ENCODE assay signal across 7 cellular contexts in the genomic region with DNA sequence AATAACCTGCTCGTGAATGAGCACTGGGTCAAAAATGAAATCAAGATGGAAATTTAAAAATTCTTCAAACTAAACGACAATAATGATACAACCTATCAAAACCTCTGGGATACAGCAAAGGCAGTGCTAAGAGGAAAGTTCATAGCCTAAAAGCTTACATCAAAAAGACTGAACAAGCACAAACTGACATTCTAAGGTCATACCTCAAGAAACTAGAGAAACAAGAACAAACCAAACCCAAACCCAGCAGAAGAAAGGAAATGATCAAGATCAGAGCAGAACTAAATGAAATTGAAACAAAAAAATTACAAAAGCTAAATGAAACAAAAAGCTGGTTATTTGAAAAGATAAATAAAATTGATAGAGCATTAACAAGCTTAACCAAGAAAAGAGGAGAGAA. TPM values are rescaled to one million over a fixed set of nuclear protein-coding genes. Genes with fewer than 3 reads are reported as not detected.
DNase-seq lines count a peak whose midpoint lies in the region; ATAC-seq lines count a peak whose summit lies in the region.
"Not testable (repeated sequence)": the region's sequence is repeated elsewhere in the genome, so short reads cannot be mapped to it uniquely, and the experiment has no call there.

No MANE protein-coding gene starts in this region.

- POLR2A ChIA-PET in CD4-positive, alpha-beta memory T cell (lab: Charles Lee; ENCODE audit: partially characterized antibody), result interaction anchor here (0.7 to 1.0 kb wide), 2 partner anchors 104 to 224 kb away, joined by 3 to 5 read pairs; a partner anchor contains a TSS
- POLR2A ChIA-PET in activated CD4-positive, alpha-beta T cell treated with anti-CD3 and anti-CD28 coated beads, Interleukin-2, amount 10 ng/mL, durations not matched to agents 7 days and 5 days (lab: Charles Lee); naive thymus-derived CD8-positive, alpha-beta T cell (lab: Charles Lee): not testable (repeated sequence)
- POLR2A ChIA-PET in activated naive CD8-positive, alpha-beta T cell treated with anti-CD3 and anti-CD28 coated beads, Interleukin-2, amount 10 ng/mL, durations not matched to agents 7 days and 5 days (lab: Charles Lee), result interaction anchor here (0.9 to 1.0 kb wide), 3 partner anchors 22 to 224 kb away, joined by 3 to 4 read pairs (median 3); a partner anchor contains a TSS

- intact Hi-C loops in CD4-positive, alpha-beta memory T cell (cut with micrococcal nuclease), result not testable (repeated sequence)

- H3K27me3 ChIP-seq in CD4-positive, alpha-beta memory T cell (ENCODE audit: insufficient read depth, low read length), result not testable (repeated sequence)

- peak in 1 of 5 donors; percentile 21 for DNase-seq in CD4-positive, alpha-beta memory T cell
- not testable (repeated sequence) for DNase-seq in activated CD4-positive, alpha-beta T cell treated with anti-CD3 and anti-CD28 coated beads, Interleukin-2, amount 10 ng/mL, durations not matched to agents 7 days and 5 days; activated CD8-positive, alpha-beta memory T cell treated with anti-CD3 and anti-CD28 coated beads, Interleukin-2, amount 10 ng/mL, durations not matched to agents 7 days and 5 days; activated naive CD8-positive, alpha-beta T cell treated with anti-CD3 and anti-CD28 coated beads, Interleukin-2, amount 10 ng/mL, durations not matched to agents 7 days and 5 days
- peak in 2 of 10 donors; percentile 38 to 41 for DNase-seq in naive thymus-derived CD8-positive, alpha-beta T cell

- H3K27me3 Mint-ChIP-seq in CD4-positive, alpha-beta memory T cell; T-helper 1 cell treated with Interleukin-12 subunit alpha and Interleukin-12 subunit beta and Interleukin-4 antibody, amounts not matched to agents 30 μg/mL and 1 μg/mL, for 36 hours (ENCODE audit: low read depth); activated CD4-positive, alpha-beta T cell treated with anti-CD3 and anti-CD28 coated beads, Interleukin-2, amount 10 ng/mL, durations not matched to agents 7 days and 5 days; activated CD8-positive, alpha-beta memory T cell treated with anti-CD3 and anti-CD28 coated beads, Interleukin-2, amount 10 ng/mL, durations not matched to agents 7 days and 5 days; activated T-helper 17 cell treated with anti-CD3 and anti-CD28 coated beads, Interleukin-2, amount 50 U/mL, for 72 hours; activated naive CD8-positive, alpha-beta T cell treated with anti-CD3 and anti-CD28 coated beads, Interleukin-2, amount 10 ng/mL, durations not matched to agents 7 days and 5 days; naive thymus-derived CD8-positive, alpha-beta T cell: not testable (repeated sequence)

- not testable (repeated sequence) for ATAC-seq in activated CD8-positive, alpha-beta memory T cell treated with anti-CD3 and anti-CD28 coated beads, Interleukin-2, amount 10 ng/mL, durations not matched to agents 7 days and 5 days; activated T-helper 17 cell treated with anti-CD3 and anti-CD28 coated beads, Interleukin-2, amount 50 U/mL, for 72 hours (replicated peaks); activated naive CD8-positive, alpha-beta T cell treated with anti-CD3 and anti-CD28 coated beads, Interleukin-2, amount 10 ng/mL, durations not matched to agents 7 days and 5 days (ENCODE audit: low read depth); naive thymus-derived CD8-positive, alpha-beta T cell

- peak overlapping the region in 6 of 7 donors; percentile 53 to 83 (median 72) for H3K27ac Mint-ChIP-seq in CD4-positive, alpha-beta memory T cell
- peak overlapping the region; percentile 47 for H3K27ac Mint-ChIP-seq in T-helper 1 cell treated with Interleukin-12 subunit alpha and Interleukin-12 subunit beta and Interleukin-4 antibody, amounts not matched to agents 30 μg/mL and 1 μg/mL, for 36 hours
- peak overlapping the region; percentile 90 for H3K27ac Mint-ChIP-seq in activated CD4-positive, alpha-beta T cell treated with anti-CD3 and anti-CD28 coated beads, Interleukin-2, amount 10 ng/mL, durations not matched to agents 7 days and 5 days
- peak overlapping the region; percentile 63 for H3K27ac Mint-ChIP-seq in activated CD8-positive, alpha-beta memory T cell treated with anti-CD3 and anti-CD28 coated beads, Interleukin-2, amount 10 ng/mL, durations not matched to agents 7 days and 5 days
- H3K27ac Mint-ChIP-seq in activated T-helper 17 cell treated with anti-CD3 and anti-CD28 coated beads, Interleukin-2, amount 50 U/mL, for 72 hours, result peak overlapping the region; percentile 82
- H3K27ac Mint-ChIP-seq in activated naive CD8-positive, alpha-beta T cell treated with anti-CD3 and anti-CD28 coated beads, Interleukin-2, amount 10 ng/mL, durations not matched to agents 7 days and 5 days, result peak overlapping the region; percentile 86
- H3K27ac Mint-ChIP-seq in naive thymus-derived CD8-positive, alpha-beta T cell, result peak overlapping the region in 9 of 10 donors; percentile 3 to 87 (median 66)

- H3K4me3 ChIP-seq in CD4-positive, alpha-beta memory T cell (ENCODE audit: low read length in 2 of 2), result not testable (repeated sequence)

- peak overlapping the region; percentile 14 to 73 (median 54) for H3K4me3 Mint-ChIP-seq in CD4-positive, alpha-beta memory T cell
- H3K4me3 Mint-ChIP-seq in T-helper 1 cell treated with Interleukin-12 subunit alpha and Interleukin-12 subunit beta and Interleukin-4 antibody, amounts not matched to agents 30 μg/mL and 1 μg/mL, for 36 hours, result peak overlapping the region; percentile 27
- peak overlapping the region; percentile 17 for H3K4me3 Mint-ChIP-seq in activated CD4-positive, alpha-beta T cell treated with anti-CD3 and anti-CD28 coated beads, Interleukin-2, amount 10 ng/mL, durations not matched to agents 7 days and 5 days
- peak overlapping the region; percentile 4 for H3K4me3 Mint-ChIP-seq in activated CD8-positive, alpha-beta memory T cell treated with anti-CD3 and anti-CD28 coated beads, Interleukin-2, amount 10 ng/mL, durations not matched to agents 7 days and 5 days
- H3K4me3 Mint-ChIP-seq in activated T-helper 17 cell treated with anti-CD3 and anti-CD28 coated beads, Interleukin-2, amount 50 U/mL, for 72 hours, result peak overlapping the region; percentile 63
- peak overlapping the region; percentile 56 for H3K4me3 Mint-ChIP-seq in activated naive CD8-positive, alpha-beta T cell treated with anti-CD3 and anti-CD28 coated beads, Interleukin-2, amount 10 ng/mL, durations not matched to agents 7 days and 5 days
- H3K4me3 Mint-ChIP-seq in naive thymus-derived CD8-positive, alpha-beta T cell, result peak overlapping the region in 6 of 10 donors; percentile 16 to 44 (median 25)

- H3K36me3 ChIP-seq in CD4-positive, alpha-beta memory T cell (ENCODE audit: insufficient read depth, low read length), result not testable (repeated sequence)

- CTCF ChIA-PET in CD4-positive, alpha-beta memory T cell (lab: Charles Lee; ENCODE audit: partially characterized antibody), result interaction anchor here (1.0 kb wide), 1 partner anchor 48 kb away, joined by 3 read pairs; no protein-coding TSS in a partner anchor
- CTCF ChIA-PET in activated CD4-positive, alpha-beta T cell treated with anti-CD3 and anti-CD28 coated beads, Interleukin-2, amount 10 ng/mL, durations not matched to agents 7 days and 5 days (lab: Charles Lee), result interaction anchor here (1.2 kb wide), 2 partner anchors 12 to 19 kb away, joined by 3 to 5 read pairs; no protein-coding TSS in a partner anchor
- CTCF ChIA-PET in activated CD8-positive, alpha-beta memory T cell treated with anti-CD3 and anti-CD28 coated beads, Interleukin-2, amount 10 ng/mL, durations not matched to agents 7 days and 5 days (lab: Charles Lee), result interaction anchor here (1.2 to 1.6 kb wide), 2 partner anchors 19 to 25 kb away, joined by 3 to 6 read pairs; no protein-coding TSS in a partner anchor

- peaks cover 8 to 25% (median 17%) of the 10 kb centered on the region in 4 donors for H3K4me1 Mint-ChIP-seq in CD4-positive, alpha-beta memory T cell
- H3K4me1 Mint-ChIP-seq in T-helper 1 cell treated with Interleukin-12 subunit alpha and Interleukin-12 subunit beta and Interleukin-4 antibody, amounts not matched to agents 30 μg/mL and 1 μg/mL, for 36 hours (ENCODE audit: low read depth), result peaks cover 25% of the 10 kb centered on the region
- H3K4me1 Mint-ChIP-seq in activated CD4-positive, alpha-beta T cell treated with anti-CD3 and anti-CD28 coated beads, Interleukin-2, amount 10 ng/mL, durations not matched to agents 7 days and 5 days, result peaks cover 42% of the 10 kb centered on the region
- peaks cover 27% of the 10 kb centered on the region for H3K4me1 Mint-ChIP-seq in activated CD8-positive, alpha-beta memory T cell treated with anti-CD3 and anti-CD28 coated beads, Interleukin-2, amount 10 ng/mL, durations not matched to agents 7 days and 5 days
- peaks cover 13% of the 10 kb centered on the region for H3K4me1 Mint-ChIP-seq in activated T-helper 17 cell treated with anti-CD3 and anti-CD28 coated beads, Interleukin-2, amount 50 U/mL, for 72 hours
- peaks cover 21% of the 10 kb centered on the region for H3K4me1 Mint-ChIP-seq in activated naive CD8-positive, alpha-beta T cell treated with anti-CD3 and anti-CD28 coated beads, Interleukin-2, amount 10 ng/mL, durations not matched to agents 7 days and 5 days
- peaks cover 10 to 15% (median 11%) of the 10 kb centered on the region in 4 donors for H3K4me1 Mint-ChIP-seq in naive thymus-derived CD8-positive, alpha-beta T cell

- not testable (repeated sequence) for H3K4me1 ChIP-seq in CD4-positive, alpha-beta memory T cell (ENCODE audit: insufficient read depth, low read length)

- H3K36me3 Mint-ChIP-seq in CD4-positive, alpha-beta memory T cell; T-helper 1 cell treated with Interleukin-12 subunit alpha and Interleukin-12 subunit beta and Interleukin-4 antibody, amounts not matched to agents 30 μg/mL and 1 μg/mL, for 36 hours (ENCODE audit: low read depth); activated T-helper 17 cell treated with anti-CD3 and anti-CD28 coated beads, Interleukin-2, amount 50 U/mL, for 72 hours (ENCODE audit: low read depth); naive thymus-derived CD8-positive, alpha-beta T cell: not testable (repeated sequence)
- H3K36me3 Mint-ChIP-seq in activated CD4-positive, alpha-beta T cell treated with anti-CD3 and anti-CD28 coated beads, Interleukin-2, amount 10 ng/mL, durations not matched to agents 7 days and 5 days (ENCODE audit: low read depth), result peaks cover 25% of the 10 kb centered on the region
- peaks cover 13% of the 10 kb centered on the region for H3K36me3 Mint-ChIP-seq in activated CD8-positive, alpha-beta memory T cell treated with anti-CD3 and anti-CD28 coated beads, Interleukin-2, amount 10 ng/mL, durations not matched to agents 7 days and 5 days
- H3K36me3 Mint-ChIP-seq in activated naive CD8-positive, alpha-beta T cell treated with anti-CD3 and anti-CD28 coated beads, Interleukin-2, amount 10 ng/mL, durations not matched to agents 7 days and 5 days, result peaks cover 24% of the 10 kb centered on the region

- H3K27ac ChIP-seq in CD4-positive, alpha-beta memory T cell (ENCODE audit: low read depth, low read length), result not testable (repeated sequence)

- H3K9me3 Mint-ChIP-seq in CD4-positive, alpha-beta memory T cell; T-helper 1 cell treated with Interleukin-12 subunit alpha and Interleukin-12 subunit beta and Interleukin-4 antibody, amounts not matched to agents 30 μg/mL and 1 μg/mL, for 36 hours; activated CD8-positive, alpha-beta memory T cell treated with anti-CD3 and anti-CD28 coated beads, Interleukin-2, amount 10 ng/mL, durations not matched to agents 7 days and 5 days (ENCODE audit: low read depth); activated T-helper 17 cell treated with anti-CD3 and anti-CD28 coated beads, Interleukin-2, amount 50 U/mL, for 72 hours; activated naive CD8-positive, alpha-beta T cell treated with anti-CD3 and anti-CD28 coated beads, Interleukin-2, amount 10 ng/mL, durations not matched to agents 7 days and 5 days: not testable (repeated sequence)
- H3K9me3 Mint-ChIP-seq in activated CD4-positive, alpha-beta T cell treated with anti-CD3 and anti-CD28 coated beads, Interleukin-2, amount 10 ng/mL, durations not matched to agents 7 days and 5 days, result peaks cover 26% of the 10 kb centered on the region
- peaks cover 0 to 14% (median 4%) of the 10 kb centered on the region in 9 donors for H3K9me3 Mint-ChIP-seq in naive thymus-derived CD8-positive, alpha-beta T cell

- H3K9me3 ChIP-seq in CD4-positive, alpha-beta memory T cell (ENCODE audit: control insufficient read depth in 1 of 2, low read length in 2 of 2), result not testable (repeated sequence)

RNA-seq across cellular contexts. Expression of a gene that starts 26.3 kb away (rescaled TPM):
- total RNA-seq in CD4-positive, alpha-beta memory T cell, result 10 to 100 TPM; 25.8 to 26.6 TPM
- polyA plus RNA-seq in CD4-positive, alpha-beta memory T cell, result 10 to 100 TPM; 19.0 to 26.7 TPM
- 10 to 100 TPM; 25.5 to 28.2 TPM for total RNA-seq in activated CD4-positive, alpha-beta T cell treated with anti-CD3 and anti-CD28 coated beads, Interleukin-2, amount 10 ng/mL, durations not matched to agents 7 days and 5 days
- 10 to 100 TPM; 25.6 to 26.9 TPM for total RNA-seq in activated CD8-positive, alpha-beta memory T cell treated with anti-CD3 and anti-CD28 coated beads, Interleukin-2, amount 10 ng/mL, durations not matched to agents 7 days and 5 days
- 10 to 100 TPM; 15.4 to 17.7 TPM for total RNA-seq in activated T-helper 17 cell treated with anti-CD3 and anti-CD28 coated beads, Interleukin-2, amount 50 U/mL, for 72 hours
- 10 to 100 TPM; 23.2 to 24.4 TPM for total RNA-seq in activated naive CD8-positive, alpha-beta T cell treated with anti-CD3 and anti-CD28 coated beads, Interleukin-2, amount 10 ng/mL, durations not matched to agents 7 days and 5 days
- 10 to 100 TPM; 26.0 to 26.1 TPM for total RNA-seq in naive thymus-derived CD8-positive, alpha-beta T cell
- polyA plus RNA-seq in naive thymus-derived CD8-positive, alpha-beta T cell, result 10 to 100 TPM; 21.5 to 23.1 (median 22.4) TPM

RNA-seq across cellular contexts. Expression of a gene that starts 32.4 kb away (rescaled TPM):
- total RNA-seq in CD4-positive, alpha-beta memory T cell, result 10 to 100 TPM; 86.0 to 93.8 TPM
- 10 to 100 TPM; 10.3 to 35.8 TPM for polyA plus RNA-seq in CD4-positive, alpha-beta memory T cell
- total RNA-seq in activated CD4-positive, alpha-beta T cell treated with anti-CD3 and anti-CD28 coated beads, Interleukin-2, amount 10 ng/mL, durations not matched to agents 7 days and 5 days, result 10 to 100 TPM; 76.8 to 91.2 TPM
- total RNA-seq in activated CD8-positive, alpha-beta memory T cell treated with anti-CD3 and anti-CD28 coated beads, Interleukin-2, amount 10 ng/mL, durations not matched to agents 7 days and 5 days, result 100 to 1,000 TPM in 1 of 2 experiments, 10 to 100 TPM in 1; 96.2 to 133 TPM
- 10 to 100 TPM; 65.1 to 98.0 TPM for total RNA-seq in activated T-helper 17 cell treated with anti-CD3 and anti-CD28 coated beads, Interleukin-2, amount 50 U/mL, for 72 hours
- total RNA-seq in activated naive CD8-positive, alpha-beta T cell treated with anti-CD3 and anti-CD28 coated beads, Interleukin-2, amount 10 ng/mL, durations not matched to agents 7 days and 5 days, result 100 to 1,000 TPM; 105 TPM
- total RNA-seq in naive thymus-derived CD8-positive, alpha-beta T cell, result 100 to 1,000 TPM; 114 to 116 TPM
- polyA plus RNA-seq in naive thymus-derived CD8-positive, alpha-beta T cell, result 10 to 100 TPM; 15.4 to 24.2 (median 18.9) TPM

RNA-seq across cellular contexts. Expression of a gene that starts 37.3 kb away (rescaled TPM):
- total RNA-seq in CD4-positive, alpha-beta memory T cell, result 10 to 100 TPM; 33.4 to 35.5 TPM
- 10 to 100 TPM in 1 of 2 donors, 1 to 10 TPM in 1; 9.5 to 15.3 TPM for polyA plus RNA-seq in CD4-positive, alpha-beta memory T cell
- 10 to 100 TPM; 29.4 to 31.3 TPM for total RNA-seq in activated CD4-positive, alpha-beta T cell treated with anti-CD3 and anti-CD28 coated beads, Interleukin-2, amount 10 ng/mL, durations not matched to agents 7 days and 5 days
- 10 to 100 TPM; 25.0 to 25.6 TPM for total RNA-seq in activated CD8-positive, alpha-beta memory T cell treated with anti-CD3 and anti-CD28 coated beads, Interleukin-2, amount 10 ng/mL, durations not matched to agents 7 days and 5 days
- 10 to 100 TPM; 18.7 to 21.5 TPM for total RNA-seq in activated T-helper 17 cell treated with anti-CD3 and anti-CD28 coated beads, Interleukin-2, amount 50 U/mL, for 72 hours
- 10 to 100 TPM; 30.9 to 34.3 TPM for total RNA-seq in activated naive CD8-positive, alpha-beta T cell treated with anti-CD3 and anti-CD28 coated beads, Interleukin-2, amount 10 ng/mL, durations not matched to agents 7 days and 5 days
- 10 to 100 TPM; 30.2 to 38.7 TPM for total RNA-seq in naive thymus-derived CD8-positive, alpha-beta T cell
- 10 to 100 TPM; 11.0 to 13.9 (median 12.1) TPM for polyA plus RNA-seq in naive thymus-derived CD8-positive, alpha-beta T cell

Comparison
In these comparisons a context has a peak if more than half of its experiments do, and no peak if none do; other contexts are left out.
1. H3K4me3 Mint-ChIP-seq: peak in every context shown above with its lines; median percentile 63 in activated T-helper 17 cell treated with anti-CD3 and anti-CD28 coated beads, Interleukin-2, amount 50 U/mL, for 72 hours; 56 in activated naive CD8-positive, alpha-beta T cell treated with anti-CD3 and anti-CD28 coated beads, Interleukin-2, amount 10 ng/mL, durations not matched to agents 7 days and 5 days; 54 in CD4-positive, alpha-beta memory T cell; 27 in T-helper 1 cell treated with Interleukin-12 subunit alpha and Interleukin-12 subunit beta and Interleukin-4 antibody, amounts not matched to agents 30 μg/mL and 1 μg/mL, for 36 hours; 25 in naive thymus-derived CD8-positive, alpha-beta T cell; 17 in activated CD4-positive, alpha-beta T cell treated with anti-CD3 and anti-CD28 coated beads, Interleukin-2, amount 10 ng/mL, durations not matched to agents 7 days and 5 days; 4 in activated CD8-positive, alpha-beta memory T cell treated with anti-CD3 and anti-CD28 coated beads, Interleukin-2, amount 10 ng/mL, durations not matched to agents 7 days and 5 days.